19 cellular contexts compared by ENCODE assay signal in the genomic region with DNA sequence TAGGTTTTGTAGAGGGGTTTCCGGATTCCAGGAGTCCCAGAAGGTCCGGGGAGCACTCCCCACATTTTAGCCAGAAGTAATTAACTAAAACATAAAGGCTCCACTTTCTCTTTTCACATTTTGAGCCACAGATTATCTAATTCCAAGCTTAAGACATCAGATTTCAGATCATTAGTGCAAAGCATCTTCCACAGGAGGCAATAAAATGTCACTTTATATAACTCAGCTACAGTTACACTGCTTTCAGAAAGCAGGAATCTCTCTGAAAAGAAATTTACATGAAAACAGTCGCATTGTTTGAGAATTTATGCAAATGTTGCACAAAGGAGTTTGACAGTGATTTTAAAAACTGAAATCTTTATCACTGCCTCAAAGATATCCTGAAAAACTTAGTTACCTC.
"Had no signal": no experiment of that assay in that cellular context is flagged by ENCODE, and none has a peak within 500 bp of the region (broad histone marks: within the 10 kb centered on the region; RNA-seq: fewer than 3 reads in every experiment).

No MANE protein-coding gene starts in this region.

- H3K27ac Mint-ChIP-seq: activated naive CD8-positive, alpha-beta T cell; activated T-helper 1 cell treated with anti-CD3 and anti-CD28 coated beads, Interleukin-12 subunit alpha, Interleukin-12 subunit beta, Interleukin-2, Interleukin-4 antibody, amounts not matched to agents 30 ng/mL and 10 ng/mL and 1 ng/mL, durations not matched to agents 14 hours and 24 hours and 36 hours; nephron progenitor cell; stimulated activated naive B cell treated with anti-CD40 and anti-IgM and Interleukin-4, amounts not matched to agents 10 μg/mL and 1 μg/mL and 100 μg/mL, for 72 hours had no signal

- H3K4me1 ChIP-seq: left lung, pancreas, spleen, upper lobe of right lung had no signal

- H3K27ac ChIP-seq: dorsolateral prefrontal cortex, foreskin keratinocyte, left lung, pancreas, spleen, thoracic aorta, upper lobe of right lung, WERI-Rb-1 had no signal

- H3K9me3 ChIP-seq: left lung, pancreas, spleen, thoracic aorta, upper lobe of right lung had no signal

- H3K4me3 ChIP-seq: dorsolateral prefrontal cortex, left lung, pancreas, spleen, thoracic aorta, upper lobe of right lung had no signal

- H3K4me1 Mint-ChIP-seq: stimulated activated naive B cell treated with anti-CD40 and anti-IgM and Interleukin-4, amounts not matched to agents 10 μg/mL and 1 μg/mL and 100 μg/mL, for 72 hours had no signal

- FAIRE-seq: pancreas had no signal

- H3K36me3 ChIP-seq: left lung, pancreas, spleen, thoracic aorta, upper lobe of right lung, WERI-Rb-1 had no signal

- H3K4me3 Mint-ChIP-seq: activated naive CD8-positive, alpha-beta T cell; activated T-helper 1 cell treated with anti-CD3 and anti-CD28 coated beads, Interleukin-12 subunit alpha, Interleukin-12 subunit beta, Interleukin-2, Interleukin-4 antibody, amounts not matched to agents 30 ng/mL and 10 ng/mL and 1 ng/mL, durations not matched to agents 14 hours and 24 hours and 36 hours; nephron progenitor cell; stimulated activated naive B cell treated with anti-CD40 and anti-IgM and Interleukin-4, amounts not matched to agents 10 μg/mL and 1 μg/mL and 100 μg/mL, for 72 hours had no signal

- DNase-seq: activated CD4-positive, alpha-beta T cell treated with anti-CD3 and anti-CD28 coated beads, Interleukin-2, amount 50 U/mL, for 4 hours; caudate nucleus; dorsolateral prefrontal cortex; foreskin keratinocyte; glutamatergic neuron; hypothalamus; left lung; midbrain; nephron progenitor cell; pancreas; spleen; stimulated activated naive B cell treated with anti-CD40 and anti-IgM and Interleukin-4, amounts not matched to agents 10 μg/mL and 1 μg/mL and 100 μg/mL, for 72 hours; SW 1271; T-helper 2 cell; upper lobe of right lung; WERI-Rb-1 had no signal

- H3K9me3 Mint-ChIP-seq: activated T-helper 1 cell treated with anti-CD3 and anti-CD28 coated beads, Interleukin-12 subunit alpha, Interleukin-12 subunit beta, Interleukin-2, Interleukin-4 antibody, amounts not matched to agents 30 ng/mL and 10 ng/mL and 1 ng/mL, durations not matched to agents 14 hours and 24 hours and 36 hours had no signal

- H3K36me3 Mint-ChIP-seq: activated naive CD8-positive, alpha-beta T cell; stimulated activated naive B cell treated with anti-CD40 and anti-IgM and Interleukin-4, amounts not matched to agents 10 μg/mL and 1 μg/mL and 100 μg/mL, for 72 hours had no signal

- H3K27me3 ChIP-seq: dorsolateral prefrontal cortex, foreskin keratinocyte, left lung, pancreas, spleen, upper lobe of right lung had no signal
